In the genomic region with DNA sequence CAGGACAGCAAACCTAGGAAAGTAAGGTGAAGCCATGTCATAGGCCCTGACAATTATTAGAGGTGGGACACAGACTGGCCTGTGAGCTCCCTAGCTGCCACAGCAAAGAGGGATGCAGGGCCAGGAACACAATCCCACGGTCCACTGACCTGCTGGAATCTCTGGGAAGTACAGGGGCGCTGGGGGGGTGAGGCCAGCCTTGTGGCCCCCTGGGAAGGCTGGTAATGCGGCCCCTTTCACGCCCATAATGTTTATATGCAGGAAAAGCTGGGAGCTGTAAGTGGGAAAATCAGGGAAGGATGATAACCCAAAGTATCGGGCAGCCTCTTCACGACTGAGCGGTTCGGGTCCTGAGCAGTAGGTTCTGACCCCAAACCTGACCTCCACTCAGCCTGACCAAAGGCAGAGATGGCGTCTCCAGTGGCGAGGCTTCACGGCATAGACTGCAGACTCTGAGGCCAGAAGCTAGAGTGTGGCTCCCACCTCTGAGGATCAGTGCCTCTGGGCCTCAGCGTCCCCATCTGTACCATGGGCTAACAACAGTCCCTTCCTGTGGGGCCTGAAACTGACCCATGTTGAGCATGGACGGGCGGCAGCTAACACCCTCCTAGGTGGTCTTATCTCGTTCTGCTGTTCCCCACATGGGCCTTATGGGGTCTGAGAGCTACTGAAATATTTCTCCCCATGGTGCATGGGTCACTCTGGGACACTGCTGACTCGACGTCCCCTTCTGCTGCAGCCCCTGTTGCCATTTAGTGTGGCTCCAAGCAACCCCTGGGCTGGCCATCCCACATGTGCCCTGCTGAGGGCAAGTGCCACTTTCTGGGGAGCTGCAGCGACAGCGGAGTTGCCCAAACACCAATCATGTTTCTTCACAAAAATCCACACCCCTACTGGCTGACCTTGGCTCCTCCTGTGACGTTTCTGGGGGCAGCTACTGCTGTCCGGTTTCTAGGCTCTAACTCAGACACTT, we compare ENCODE assay signal across 32 cellular contexts.
"Had no signal": no experiment of that assay in that cellular context is flagged by ENCODE, and none has a peak within 500 bp of the region (broad histone marks: within the 10 kb centered on the region; RNA-seq: fewer than 3 reads in every experiment).

No MANE protein-coding gene starts in this region.

- H3K27me3 ChIP-seq: adrenal gland, body of pancreas, colonic mucosa, dorsolateral prefrontal cortex had no signal

- H3K4me1 Mint-ChIP-seq: activated CD4-positive, alpha-beta T cell treated with anti-CD3 and anti-CD28 coated beads for 36 hours; activated CD4-positive, alpha-beta T cell treated with anti-CD3 and anti-CD28 coated beads, Interleukin-2, amount 10 ng/mL, durations not matched to agents 24 days and 14 days; activated CD8-positive, alpha-beta memory T cell treated with anti-CD3 and anti-CD28 coated beads, Interleukin-2, amount 10 ng/mL, durations not matched to agents 7 days and 5 days; activated naive CD8-positive, alpha-beta T cell treated with anti-CD3 and anti-CD28 coated beads, Interleukin-2, amount 50 U/mL, for 24 hours had no signal

- H3K36me3 Mint-ChIP-seq: activated CD4-positive, alpha-beta memory T cell treated with anti-CD3 and anti-CD28 coated beads for 36 hours; activated CD8-positive, alpha-beta memory T cell treated with anti-CD3 and anti-CD28 coated beads, Interleukin-2, amount 10 ng/mL, durations not matched to agents 7 days and 5 days had no signal

- H3K27ac ChIP-seq: adrenal gland, body of pancreas, colonic mucosa, dorsolateral prefrontal cortex, epithelial cell of prostate, esophagus squamous epithelium, gastroesophageal sphincter, heart right ventricle had no signal

- H3K36me3 ChIP-seq: adrenal gland, colonic mucosa, esophagus squamous epithelium, heart right ventricle had no signal

- H3K27ac Mint-ChIP-seq: activated CD4-positive, alpha-beta memory T cell treated with anti-CD3 and anti-CD28 coated beads for 36 hours; activated CD4-positive, alpha-beta T cell treated with anti-CD3 and anti-CD28 coated beads for 36 hours; activated CD4-positive, alpha-beta T cell treated with anti-CD3 and anti-CD28 coated beads, Interleukin-2, amount 10 ng/mL, durations not matched to agents 24 days and 14 days; activated CD8-positive, alpha-beta memory T cell treated with anti-CD3 and anti-CD28 coated beads, Interleukin-2, amount 10 ng/mL, durations not matched to agents 7 days and 5 days; activated CD8-positive, alpha-beta T cell treated with anti-CD3 and anti-CD28 coated beads, Interleukin-2, amount 10 ng/mL, durations not matched to agents 7 days and 5 days; activated naive CD8-positive, alpha-beta T cell; activated naive CD8-positive, alpha-beta T cell treated with anti-CD3 and anti-CD28 coated beads, Interleukin-2, amount 50 U/mL, for 24 hours; activated T-helper 1 cell treated with anti-CD3 and anti-CD28 coated beads, Interleukin-12 subunit alpha, Interleukin-12 subunit beta, Interleukin-2, Interleukin-4 antibody, amounts not matched to agents 30 ng/mL and 10 ng/mL and 1 ng/mL, durations not matched to agents 14 hours and 24 hours and 36 hours; activated T-helper 2 cell treated with anti-CD3 and anti-CD28 coated beads, Interferon-gamma antibody, Interleukin-2, Interleukin-4, amounts not matched to agents 10 μg/mL and 5 μg/mL and 100 μg/mL, durations not matched to agents 14 hours and 24 hours and 36 hours; dendritic cell treated with granulocyte-macrophage colony-stimulating factor and Interleukin-4, amounts not matched to agents 40 ng/mL and 50 ng/mL, for 4 days had no signal

- H3K4me3 Mint-ChIP-seq: activated CD4-positive, alpha-beta memory T cell treated with anti-CD3 and anti-CD28 coated beads for 36 hours; activated CD4-positive, alpha-beta T cell treated with anti-CD3 and anti-CD28 coated beads for 36 hours; activated CD4-positive, alpha-beta T cell treated with anti-CD3 and anti-CD28 coated beads, Interleukin-2, amount 10 ng/mL, durations not matched to agents 24 days and 14 days; activated CD8-positive, alpha-beta memory T cell treated with anti-CD3 and anti-CD28 coated beads, Interleukin-2, amount 10 ng/mL, durations not matched to agents 7 days and 5 days; activated CD8-positive, alpha-beta T cell treated with anti-CD3 and anti-CD28 coated beads, Interleukin-2, amount 10 ng/mL, durations not matched to agents 7 days and 5 days; activated naive CD8-positive, alpha-beta T cell; activated naive CD8-positive, alpha-beta T cell treated with anti-CD3 and anti-CD28 coated beads, Interleukin-2, amount 50 U/mL, for 24 hours; activated T-helper 1 cell treated with anti-CD3 and anti-CD28 coated beads, Interleukin-12 subunit alpha, Interleukin-12 subunit beta, Interleukin-2, Interleukin-4 antibody, amounts not matched to agents 30 ng/mL and 10 ng/mL and 1 ng/mL, durations not matched to agents 14 hours and 24 hours and 36 hours; dendritic cell treated with granulocyte-macrophage colony-stimulating factor and Interleukin-4, amounts not matched to agents 40 ng/mL and 50 ng/mL, for 4 days had no signal

- H3K27me3 Mint-ChIP-seq: activated CD4-positive, alpha-beta T cell treated with anti-CD3 and anti-CD28 coated beads, Interleukin-2, amount 10 ng/mL, durations not matched to agents 24 days and 14 days had no signal

- H3K4me3 ChIP-seq: adrenal gland, body of pancreas, colonic mucosa, dorsolateral prefrontal cortex, esophagus squamous epithelium, gastroesophageal sphincter, heart right ventricle had no signal

- H3K9me3 ChIP-seq: adrenal gland, body of pancreas, colonic mucosa, esophagus squamous epithelium had no signal

- ATAC-seq: activated CD4-positive, alpha-beta T cell treated with anti-CD3 and anti-CD28 coated beads for 36 hours; activated CD8-positive, alpha-beta memory T cell treated with anti-CD3 and anti-CD28 coated beads, Interleukin-2, amount 10 ng/mL, durations not matched to agents 7 days and 5 days; activated CD8-positive, alpha-beta T cell treated with anti-CD3 and anti-CD28 coated beads, Interleukin-2, amount 10 ng/mL, durations not matched to agents 7 days and 5 days; activated naive CD8-positive, alpha-beta T cell treated with anti-CD3 and anti-CD28 coated beads, Interleukin-2, amount 50 U/mL, for 24 hours; body of pancreas; gastroesophageal sphincter; heart right ventricle had no signal

- DNase-seq: activated CD4-positive, alpha-beta memory T cell treated with anti-CD3 and anti-CD28 coated beads for 36 hours; activated CD4-positive, alpha-beta T cell treated with anti-CD3 and anti-CD28 coated beads for 36 hours; activated CD4-positive, alpha-beta T cell treated with anti-CD3 and anti-CD28 coated beads, Interleukin-2, amount 10 ng/mL, durations not matched to agents 24 days and 14 days; activated CD4-positive, CD25-positive, alpha-beta regulatory T cell; activated CD4-positive, CD25-positive, alpha-beta regulatory T cell treated with anti-CD3 and anti-CD28 coated beads, Interleukin-2, amount 50 U/mL, for 72 hours; activated CD8-positive, alpha-beta memory T cell treated with anti-CD3 and anti-CD28 coated beads, Interleukin-2, amount 10 ng/mL, durations not matched to agents 7 days and 5 days; activated CD8-positive, alpha-beta memory T cell treated with anti-CD3 and anti-CD28 coated beads, Interleukin-2, amount 50 U/mL, for 4 hours; activated CD8-positive, alpha-beta T cell treated with anti-CD3 and anti-CD28 coated beads, Interleukin-2, amount 10 ng/mL, durations not matched to agents 7 days and 5 days; activated gamma-delta T cell treated with Interleukin-2 at 50 U/mL for 16 hours; activated naive CD4-positive, alpha-beta T cell treated with anti-CD3 and anti-CD28 coated beads, Interleukin-2, amount 50 U/mL, for 16 hours; activated naive CD4-positive, alpha-beta T cell treated with Interleukin-2 at 50 U/mL for 16 hours; activated naive CD8-positive, alpha-beta T cell treated with anti-CD3 and anti-CD28 coated beads, Interleukin-2, amount 50 U/mL, for 24 hours; activated T-cell treated with anti-CD3 and anti-CD28 coated beads, Interleukin-2, amount 50 U/mL, for 1 hour; activated T-cell treated with anti-CD3 and anti-CD28 coated beads, Interleukin-2, amount 50 U/mL, for 48 hours; amygdala; body of pancreas; central memory CD4-positive, alpha-beta T cell; cerebellar nuclear complex; colonic mucosa; effector memory CD4-positive, alpha-beta T cell; esophagus squamous epithelium; foreskin melanocyte; heart right ventricle; T-helper 2 cell had no signal

- H3K4me1 ChIP-seq: adrenal gland, body of pancreas, colonic mucosa, esophagus squamous epithelium, gastroesophageal sphincter, heart right ventricle had no signal
